1 cellular context compared by ENCODE assay signal in genomic region chr1:1615256-1616044, GRCh38.
TF ChIP-seq lines count a peak whose summit lies in the region.

TSS of gene MIB2 (plus strand) at chr1:1615500. CDS start at chr1:1623453, 7,953 bp downstream.

TF ChIP-seq in HepG2, 621 proteins besides CTCF, POLR2A, EP300 and RAD21 (continued from another document and continues in another):
- TF ChIP-seq HNF1A (IDR thresholded peaks at IDR 0.05; ENCODE audit: low read depth) (no peak), HNF1A (CRISPR knock-in tag; IDR thresholded peaks at IDR 0.05; ENCODE audit: borderline replicate concordance) (peak; percentile 80), AGO2 (optimal IDR thresholded peaks at IDR 0.05; ENCODE audit: low read depth, low read length) (peak; percentile 87), ZNF207 (IDR thresholded peaks at IDR 0.05; ENCODE audit: borderline replicate concordance) (no peak), CERS6 (CRISPR knock-in tag; IDR thresholded peaks at IDR 0.05) (no peak), SKIL (CRISPR knock-in tag; IDR thresholded peaks at IDR 0.05; ENCODE audit: borderline replicate concordance) (no peak), ZNF891 (CRISPR knock-in tag; IDR thresholded peaks at IDR 0.05) (no peak), MED8 (CRISPR knock-in tag; IDR thresholded peaks at IDR 0.05; ENCODE audit: insufficient replicate concordance) (peak; percentile 43), PATZ1 (CRISPR knock-in tag; IDR thresholded peaks at IDR 0.05) (peak; percentile 95), NRL (CRISPR knock-in tag; IDR thresholded peaks at IDR 0.05; ENCODE audit: borderline replicate concordance) (no peak; the same call in 1 of the 2 replicates), ZNF496 (CRISPR knock-in tag; IDR thresholded peaks at IDR 0.05; ENCODE audit: insufficient replicate concordance) (no peak), CEBPB (IDR thresholded peaks at IDR 0.05; ENCODE audit: borderline replicate concordance, low read depth, low read length) (no peak), JUNB (CRISPR knock-in tag; IDR thresholded peaks at IDR 0.05; ENCODE audit: borderline replicate concordance) (no peak), ZSCAN29 (CRISPR knock-in tag; conservative IDR thresholded peaks at IDR 0.05) (peak; percentile 83; the same call in 1 of the 2 replicates), HDAC6 (IDR thresholded peaks at IDR 0.05; ENCODE audit: low read depth, low read length) (no peak), ZNF17 (CRISPR knock-in tag; IDR thresholded peaks at IDR 0.05) (no peak), KDM1A (CRISPR knock-in tag; IDR thresholded peaks at IDR 0.05) (no peak), ZNF205 (CRISPR knock-in tag; IDR thresholded peaks at IDR 0.05) (no peak), PPARG (CRISPR knock-in tag; conservative IDR thresholded peaks at IDR 0.05) (no peak), NFKBIZ (CRISPR knock-in tag; IDR thresholded peaks at IDR 0.05) (no peak), ZNF121 (CRISPR knock-in tag; IDR thresholded peaks at IDR 0.05) (no peak), ZNF670 (CRISPR knock-in tag; IDR thresholded peaks at IDR 0.05; ENCODE audit: borderline replicate concordance) (no peak), CSRNP2 (CRISPR knock-in tag; conservative IDR thresholded peaks at IDR 0.05; ENCODE audit: low read depth) (no peak), TCF7L2 (IDR thresholded peaks at IDR 0.05; ENCODE audit: low read depth, low read length) (no peak), THAP8 (CRISPR knock-in tag; IDR thresholded peaks at IDR 0.05; ENCODE audit: borderline replicate concordance) (no peak), CHD2 (IDR thresholded peaks at IDR 0.05; ENCODE audit: low read depth, low read length) (no peak), ZNF639 (CRISPR knock-in tag; conservative IDR thresholded peaks at IDR 0.05) (peak; percentile 78), ZNF136 (CRISPR knock-in tag; IDR thresholded peaks at IDR 0.05; ENCODE audit: low read depth) (peak; percentile 29; the same call in 1 of the 2 replicates), MTERF4 (CRISPR knock-in tag; IDR thresholded peaks at IDR 0.05) (no peak), ATF7 (IDR thresholded peaks at IDR 0.05) (no peak), ATF7 (CRISPR knock-in tag; IDR thresholded peaks at IDR 0.05) (0 out of 2 replicates have a peak, but pooled peaks have one; percentile 57), KLF16 (CRISPR knock-in tag; IDR thresholded peaks at IDR 0.05) (peak in 1 of 2 experiments; percentile 47; a peak in 1 of 4 replicates), WIZ (CRISPR knock-in tag; IDR thresholded peaks at IDR 0.05) (no peak), ZNF784 (CRISPR knock-in tag; IDR thresholded peaks at IDR 0.05; ENCODE audit: borderline replicate concordance) (no peak), ZBTB37 (CRISPR knock-in tag; IDR thresholded peaks at IDR 0.05) (no peak), BORCS8-MEF2B (CRISPR knock-in tag; IDR thresholded peaks at IDR 0.05) (peak; percentile 71; the same call in 1 of the 2 replicates), IRF9 (CRISPR knock-in tag; IDR thresholded peaks at IDR 0.05; ENCODE audit: borderline replicate concordance) (peak; percentile 78; the same call in 1 of the 2 replicates), ZNF749 (CRISPR knock-in tag; IDR thresholded peaks at IDR 0.05; ENCODE audit: borderline replicate concordance) (no peak; the same call in 1 of the 2 replicates), ELF1 (CRISPR knock-in tag; IDR thresholded peaks at IDR 0.05) (peak; percentile 60), RNF2 (conservative IDR thresholded peaks at IDR 0.05; ENCODE audit: low read depth) (no peak), MTF2 (CRISPR knock-in tag; IDR thresholded peaks at IDR 0.05; ENCODE audit: borderline replicate concordance) (no peak), KLF9 (CRISPR knock-in tag; IDR thresholded peaks at IDR 0.05; ENCODE audit: low read depth) (no peak), FUBP1 (CRISPR knock-in tag; IDR thresholded peaks at IDR 0.05; ENCODE audit: borderline replicate concordance) (no peak), POGZ (CRISPR knock-in tag; IDR thresholded peaks at IDR 0.05) (peak; percentile 27; the same call in 1 of the 2 replicates)
